ENCODE assay signal across 8 cellular contexts in the genomic region with DNA sequence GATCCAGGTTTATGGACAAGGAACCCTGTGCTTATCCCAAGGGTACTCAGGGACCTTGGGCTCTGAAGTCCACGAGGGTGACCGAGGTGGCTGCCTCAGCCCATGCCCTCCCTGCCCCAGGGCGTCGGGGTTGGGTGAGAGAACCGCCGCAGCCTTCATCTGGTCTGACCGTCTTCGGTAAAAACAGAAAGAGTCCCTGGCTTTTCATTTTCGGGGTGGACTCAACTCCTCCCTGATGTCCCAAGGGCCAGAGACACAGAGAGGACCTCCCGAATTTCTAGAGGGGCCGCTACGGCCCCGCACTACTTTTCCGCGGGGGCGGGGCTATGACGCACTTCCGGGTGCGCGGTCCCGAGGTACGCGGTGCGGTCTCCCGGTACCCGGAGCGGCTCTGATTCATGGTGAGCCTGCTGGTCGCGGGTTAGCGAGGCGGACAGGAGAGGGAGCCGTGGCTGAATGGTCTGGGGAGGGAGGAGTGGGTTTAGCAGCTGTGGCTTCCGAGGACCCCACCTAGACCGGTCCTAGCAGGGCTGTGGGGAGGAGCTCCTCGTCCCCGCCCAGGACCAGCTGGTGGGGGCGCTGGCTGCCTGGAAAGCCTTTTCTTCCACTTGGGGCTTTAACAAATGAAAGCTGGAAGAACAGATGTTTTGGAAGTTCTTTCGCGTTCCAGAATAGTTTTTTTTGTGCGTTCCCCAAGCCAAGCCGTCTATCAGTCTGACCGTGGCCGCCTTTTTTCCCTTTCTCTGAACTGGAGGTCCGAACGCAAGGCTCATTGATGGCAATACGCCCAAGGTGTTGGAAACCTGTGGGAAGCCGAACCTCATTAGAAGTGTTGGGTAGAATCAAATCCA. TPM values are rescaled to one million over a fixed set of nuclear protein-coding genes. Genes with fewer than 3 reads are reported as not detected.
DNase-seq lines count a peak whose midpoint lies in the region; ATAC-seq, FAIRE-seq and TF ChIP-seq lines count a peak whose summit lies in the region.

ZSCAN21 (plus strand) TSS at position 334 of the 851 bp plus-strand sequence. CDS start 7,233 bp downstream, outside the sequence.

- H3K27me3 ChIP-seq in astrocyte (ENCODE audit: insufficient read depth, low read length) (no peaks in the 10 kb centered on the region), rectal smooth muscle tissue (ENCODE audit: control insufficient read depth, insufficient read depth, low read length) (no peaks in the 10 kb centered on the region), vagina (no peaks in the 10 kb centered on the region)

- H3K9ac ChIP-seq in astrocyte (ENCODE audit: low read length) (peak within 1 kb of the TSS; percentile 88), rectal smooth muscle tissue (ENCODE audit: low read length) (peak within 1 kb of the TSS; percentile 81)

- intact Hi-C loops in vagina (cut with DNase I), result loop anchor here (1.0 kb wide), 1 partner anchor 34 kb away; the partner anchor contains the start of gene ZKSCAN1

- H3K4me3 Mint-ChIP-seq in T-helper 2 cell treated with Interferon-gamma antibody and Interleukin-4, amounts not matched to agents 5 μg/mL and 100 μg/mL, for 36 hours, result peak within 1 kb of the TSS; percentile 88
- peak within 1 kb of the TSS; percentile 93 for H3K4me3 Mint-ChIP-seq in astrocyte (ENCODE audit: unreplicated experiment)

- TF ChIP-seq CTCF in GM12875 (IDR thresholded peaks at IDR 0.05; ENCODE audit: borderline replicate concordance, insufficient read depth, low read depth, low read length) (no peak), astrocyte (IDR thresholded peaks at IDR 0.05; ENCODE audit: insufficient read depth, low read depth, low read length) (no peak), vagina (IDR thresholded peaks at IDR 0.05) (peak in 1 of 3 experiments; percentile 17)

- peaks cover 4% of the 10 kb centered on the region for H4K20me1 ChIP-seq in astrocyte (ENCODE audit: insufficient read depth, low read length)

- H3K27ac Mint-ChIP-seq in T-helper 2 cell treated with Interferon-gamma antibody and Interleukin-4, amounts not matched to agents 5 μg/mL and 100 μg/mL, for 36 hours, result peak within 1 kb of the TSS; percentile 91
- peak within 1 kb of the TSS; percentile 96 for H3K27ac Mint-ChIP-seq in astrocyte (ENCODE audit: unreplicated experiment)

- ATAC-seq in HG02759 (IDR thresholded peaks at IDR 0.05; ENCODE audit: unreplicated experiment), result peak; percentile 92

- peak within 1 kb of the TSS; percentile 93 for H2AFZ ChIP-seq in astrocyte (ENCODE audit: low read depth, low read length)

- no peaks in the 10 kb centered on the region for H3K27me3 Mint-ChIP-seq in T-helper 2 cell treated with Interferon-gamma antibody and Interleukin-4, amounts not matched to agents 5 μg/mL and 100 μg/mL, for 36 hours (ENCODE audit: low read depth)
- H3K27me3 Mint-ChIP-seq in astrocyte (ENCODE audit: low read depth, unreplicated experiment), result no peaks in the 10 kb centered on the region

- H3K9me3 ChIP-seq in astrocyte (ENCODE audit: insufficient read depth, low read depth, low read length) (no peaks in the 10 kb centered on the region), vagina (no peaks in the 10 kb centered on the region)

- peaks cover 2% of the 10 kb centered on the region for H3K4me1 ChIP-seq in astrocyte (ENCODE audit: insufficient read depth, low read length)
- peaks cover 2% of the 10 kb centered on the region for H3K4me1 ChIP-seq in rectal smooth muscle tissue (ENCODE audit: control insufficient read depth, insufficient read depth, low read length)
- H3K4me1 ChIP-seq in vagina, result peaks cover 40% of the 10 kb centered on the region

- H3K9me3 Mint-ChIP-seq in T-helper 2 cell treated with Interferon-gamma antibody and Interleukin-4, amounts not matched to agents 5 μg/mL and 100 μg/mL, for 36 hours, result no peaks in the 10 kb centered on the region
- H3K9me3 Mint-ChIP-seq in astrocyte (ENCODE audit: unreplicated experiment), result no peaks in the 10 kb centered on the region

- H3K4me1 Mint-ChIP-seq in T-helper 2 cell treated with Interferon-gamma antibody and Interleukin-4, amounts not matched to agents 5 μg/mL and 100 μg/mL, for 36 hours (ENCODE audit: low read depth), result peaks cover 13% of the 10 kb centered on the region
- H3K4me1 Mint-ChIP-seq in astrocyte (ENCODE audit: low read depth, unreplicated experiment), result no peaks in the 10 kb centered on the region

- H3K27ac ChIP-seq in astrocyte (ENCODE audit: low read depth, low read length) (peak within 1 kb of the TSS; percentile 94), rectal smooth muscle tissue (ENCODE audit: low read depth, low read length) (peak within 1 kb of the TSS; percentile 96), vagina (peak within 1 kb of the TSS; percentile 92)

- TF ChIP-seq POLR2A in vagina (IDR thresholded peaks at IDR 0.05), result peak in 1 of 2 donors; percentile 66

- H3K79me2 ChIP-seq in astrocyte (ENCODE audit: insufficient read depth, low read length), result peaks cover 26% of the 10 kb centered on the region

- H3K4me3 ChIP-seq in GM12875 (ENCODE audit: low read depth, low read length) (peak within 1 kb of the TSS; percentile 94), astrocyte (ENCODE audit: insufficient read depth, low read depth, low read length) (peak within 1 kb of the TSS; percentile 76), rectal smooth muscle tissue (ENCODE audit: low read length) (peak within 1 kb of the TSS; percentile 87), vagina (peak within 1 kb of the TSS; percentile 57 to 79)

- peak within 1 kb of the TSS; percentile 88 for H3K4me2 ChIP-seq in astrocyte (ENCODE audit: low read length)

- no peak for FAIRE-seq in astrocyte (lab: Jason Lieb, UNC)

- peak; percentile 29 for DNase-seq in NCI-H1417 treated with DMSO at 0.1 percent for 48 hours (lab: John Stamatoyannopoulos, UW)
- DNase-seq in T-helper 2 cell treated with Interferon-gamma antibody and Interleukin-4, amounts not matched to agents 5 μg/mL and 100 μg/mL, for 36 hours (ENCODE audit: low spot score), result peak; percentile 86
- peak; percentile 77 for DNase-seq in astrocyte (ENCODE audit: low read depth)
- DNase-seq in hepatic stellate cell (ENCODE audit: low spot score), result peak; percentile 93
- DNase-seq in vagina (ENCODE audit: extremely low spot score in 2 of 2), result peak in 1 of 2 donors; percentile 93

- peaks cover 2% of the 10 kb centered on the region for H3K36me3 Mint-ChIP-seq in T-helper 2 cell treated with Interferon-gamma antibody and Interleukin-4, amounts not matched to agents 5 μg/mL and 100 μg/mL, for 36 hours (ENCODE audit: low read depth)
- no peaks in the 10 kb centered on the region for H3K36me3 Mint-ChIP-seq in astrocyte (ENCODE audit: low read depth, unreplicated experiment)

- no peaks in the 10 kb centered on the region for H3K36me3 ChIP-seq in astrocyte (ENCODE audit: insufficient read depth, low read length)
- H3K36me3 ChIP-seq in rectal smooth muscle tissue (ENCODE audit: control insufficient read depth, insufficient read depth, low read length), result no peaks in the 10 kb centered on the region
- H3K36me3 ChIP-seq in vagina, result no peaks in the 10 kb centered on the region

RNA-seq across cellular contexts. Expression of gene ZSCAN21, which starts in this region (rescaled TPM):
- total RNA-seq in astrocyte (10.1 and 11.1 TPM in 2 replicates), vagina (19.9 TPM)
